12 cellular contexts compared by ENCODE assay signal in the genomic region with DNA sequence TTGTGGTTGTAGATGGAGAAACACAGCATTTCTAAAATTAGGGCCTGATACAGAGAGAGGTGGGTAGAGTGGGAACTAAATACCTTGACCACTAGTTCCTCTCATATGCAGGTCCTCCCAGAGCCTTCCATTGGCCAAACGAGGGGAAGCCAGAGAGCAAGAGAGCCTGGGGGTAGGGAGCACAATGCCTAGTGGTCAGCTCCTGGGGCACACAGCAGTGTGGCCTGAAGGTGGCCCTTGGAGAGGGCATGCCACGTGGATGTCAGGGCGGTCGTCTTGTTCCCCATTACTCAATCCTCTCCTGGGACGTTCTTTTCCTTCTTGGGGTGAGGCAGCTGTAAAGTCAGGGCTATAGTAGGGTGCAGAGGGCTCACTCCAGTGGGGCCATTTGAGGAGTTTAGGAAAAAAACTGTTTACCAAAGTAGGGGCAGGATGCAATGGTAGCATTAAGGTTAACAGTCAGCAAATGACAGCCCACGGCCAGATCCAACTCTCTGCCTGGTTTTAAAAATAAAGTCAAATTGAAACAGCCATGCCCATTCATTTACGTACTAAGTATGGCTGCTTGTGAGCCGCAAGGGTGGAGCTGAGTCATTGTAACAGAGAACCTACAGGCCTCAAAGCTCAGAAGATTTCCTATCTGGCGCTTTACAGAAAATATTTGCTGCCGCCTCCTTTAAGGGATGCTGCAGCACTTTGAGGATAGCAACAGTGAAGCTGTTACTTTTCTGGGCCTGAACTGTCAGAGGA.
A peak's percentile ranks its signal among the peaks of the same experiment; 100 is the strongest.
DNase-seq lines count a peak whose midpoint lies in the region; ATAC-seq lines count a peak whose summit lies in the region.
"Had no signal": no experiment of that assay in that cellular context is flagged by ENCODE, and none has a peak within 500 bp of the region (broad histone marks: within the 10 kb centered on the region; RNA-seq: fewer than 3 reads in every experiment).

No MANE protein-coding gene starts in this region.

- no peaks in the 10 kb centered on the region for H3K4me1 Mint-ChIP-seq in central memory CD8-positive, alpha-beta T cell

- H3K27me3 Mint-ChIP-seq in central memory CD8-positive, alpha-beta T cell = peaks cover 15% of the 10 kb centered on the region

- no peaks in the 10 kb centered on the region for H3K9me3 Mint-ChIP-seq in central memory CD8-positive, alpha-beta T cell
- H3K9me3 Mint-ChIP-seq: CD8-positive, alpha-beta memory T cell had no signal

- ATAC-seq in HG03439 (IDR thresholded peaks at IDR 0.05; ENCODE audit: unreplicated experiment) = peak; percentile 58
- ATAC-seq in central memory CD8-positive, alpha-beta T cell (replicated peaks; ENCODE audit: extremely low read depth, poor library complexity, severe bottlenecking) = peak; percentile 19
- no peak for ATAC-seq in HG03354 (IDR thresholded peaks at IDR 0.05; ENCODE audit: poor library complexity, severe bottlenecking, unreplicated experiment)
- ATAC-seq in GM21737 (IDR thresholded peaks at IDR 0.05; ENCODE audit: unreplicated experiment) = no peak
- no peak for ATAC-seq in HG03442 (IDR thresholded peaks at IDR 0.05; ENCODE audit: unreplicated experiment)

- H3K36me3 Mint-ChIP-seq in central memory CD8-positive, alpha-beta T cell (ENCODE audit: insufficient read depth) = no peaks in the 10 kb centered on the region
- H3K36me3 Mint-ChIP-seq: CD8-positive, alpha-beta memory T cell had no signal

- H3K27ac Mint-ChIP-seq in central memory CD8-positive, alpha-beta T cell (ENCODE audit: low read depth) = peak overlapping the region; percentile 61

- no peak overlapping the region for H3K4me3 Mint-ChIP-seq in central memory CD8-positive, alpha-beta T cell
- H3K4me3 Mint-ChIP-seq: CD8-positive, alpha-beta memory T cell had no signal

- peak; percentile 63 for DNase-seq in stimulated activated CD4-positive, alpha-beta T cell treated with anti-CD3 and anti-CD28 coated beads, Interleukin-15, amount 100 ng/mL, for 24 hours
- no peak for DNase-seq in stimulated activated CD4-positive, alpha-beta T cell treated with anti-CD3 and anti-CD28 coated beads, Interleukin-4, amount 100 ng/mL, for 1 hour
- DNase-seq in central memory CD8-positive, alpha-beta T cell (ENCODE audit: low spot score in 2 of 2) = no peak
- no peak for DNase-seq in NOMO-1 (lab: John Stamatoyannopoulos, UW; ENCODE audit: unreplicated experiment in 2 of 2)
- DNase-seq: anterior cingulate cortex; CD8-positive, alpha-beta memory T cell; islet precursor cell; NCI-H524 treated with DMSO at 0.1 percent for 48 hours had no signal

Comparison
In these comparisons a context has a peak if more than half of its experiments do, and no peak if none do; other contexts are left out.
1. ATAC-seq: peak in HG03439 (single experiment) and central memory CD8-positive, alpha-beta T cell (single experiment); none in HG03354 (single experiment), GM21737 (single experiment) and HG03442 (single experiment).